10 cellular contexts compared by ENCODE assay signal in the genomic region with DNA sequence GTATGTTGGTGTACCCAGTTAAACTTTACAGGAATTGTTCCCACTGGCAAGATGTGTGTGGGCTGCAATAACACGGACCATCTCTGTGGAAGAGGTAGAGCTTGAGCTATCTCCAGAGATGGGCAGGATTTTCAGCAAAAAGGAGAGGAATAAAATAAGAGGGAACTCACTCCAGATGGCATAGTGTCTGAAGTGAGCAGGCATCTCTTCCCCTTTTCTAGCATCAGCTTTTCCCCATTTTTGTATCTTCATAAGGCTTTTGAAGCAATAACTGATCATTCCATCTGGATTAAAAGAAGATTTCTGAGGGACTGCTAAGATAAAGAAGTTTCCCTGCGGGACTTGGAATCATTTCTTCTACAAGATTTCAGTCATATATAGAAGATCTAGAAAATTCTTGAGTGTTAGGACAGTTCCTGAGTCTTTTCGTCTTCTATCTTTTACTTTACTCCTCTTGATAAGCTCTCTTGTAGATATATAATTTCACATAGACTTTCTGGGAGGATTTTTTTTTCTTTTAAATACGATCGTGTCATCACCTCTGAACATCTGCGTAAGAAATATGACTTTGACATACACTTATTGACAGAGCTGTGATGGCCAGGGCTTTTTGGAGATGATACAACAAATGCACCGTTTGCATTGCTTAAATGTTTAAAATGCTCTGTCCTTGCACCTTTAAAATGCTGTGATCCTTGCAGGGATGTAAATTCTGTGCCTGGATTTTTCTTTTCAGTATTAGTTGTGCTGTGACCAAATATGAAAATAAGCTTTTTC. TPM values are rescaled to one million over a fixed set of nuclear protein-coding genes. Genes with fewer than 3 reads are reported as not detected.
A peak's percentile ranks its signal among the peaks of the same experiment; 100 is the strongest.
DNase-seq lines count a peak whose midpoint lies in the region; ATAC-seq and TF ChIP-seq lines count a peak whose summit lies in the region.
"Had no signal": no experiment of that assay in that cellular context is flagged by ENCODE, and none has a peak within 500 bp of the region (broad histone marks: within the 10 kb centered on the region; RNA-seq: fewer than 3 reads in every experiment).

No MANE protein-coding gene starts in this region.

- peak overlapping the region in 8 of 10 experiments; percentile 78 to 95 (median 88); a peak in 10 of 20 replicates for H3K4me3 ChIP-seq in BLaER1 treated with 17β-estradiol and CSF1 and Interleukin-3, amounts not matched to agents 10 nM and 100 nM
- H3K4me3 ChIP-seq in LNCaP clone FGC (ENCODE audit: low read depth, low read length) (peak overlapping the region; percentile 73), choroid plexus epithelial cell (ENCODE audit: low read depth, low read length) (peak overlapping the region; percentile 86)

- peaks cover 12 to 40% (median 23%) of the 10 kb centered on the region in 11 experiments; a peak in 20 of 22 replicates for H4K20me1 ChIP-seq in BLaER1 treated with 17β-estradiol and CSF1 and Interleukin-3, amounts not matched to agents 10 nM and 100 nM

- DNase-seq in LNCaP clone FGC (ENCODE audit: low read depth) (no peak), choroid plexus epithelial cell (ENCODE audit: low read depth) (no peak), nephron progenitor cell (no peak), caudate nucleus (lab: John Stamatoyannopoulos, UW) (no peak), foreskin keratinocyte (no peak)
- DNase-seq in stimulated activated CD8-positive, alpha-beta memory T cell treated with anti-CD3 and anti-CD28 coated beads, Interleukin-4, amount 100 ng/mL, for 48 hours = no peak
- DNase-seq: adrenal gland, NCI-H1930 had no signal

- TF ChIP-seq CTCF in LNCaP clone FGC (IDR thresholded peaks at IDR 0.05; ENCODE audit: control insufficient read depth, extremely low read depth, insufficient read depth) (no peak), choroid plexus epithelial cell (conservative IDR thresholded peaks at IDR 0.05; ENCODE audit: low read depth, low read length) (no peak), nephron progenitor cell (IDR thresholded peaks at IDR 0.05) (no peak), foreskin keratinocyte (conservative IDR thresholded peaks at IDR 0.05) (no peak)

- peaks cover 15 to 46% (median 28%) of the 10 kb centered on the region in 11 experiments for H3K27me3 ChIP-seq in BLaER1 treated with 17β-estradiol and CSF1 and Interleukin-3, amounts not matched to agents 10 nM and 100 nM
- no peaks in the 10 kb centered on the region for H3K27me3 ChIP-seq in foreskin keratinocyte
- H3K27me3 ChIP-seq: adrenal gland had no signal

- peak overlapping the region in 1 of 11 experiments; percentile 81; a peak in 4 of 22 replicates for H3K9ac ChIP-seq in BLaER1 treated with 17β-estradiol and CSF1 and Interleukin-3, amounts not matched to agents 10 nM and 100 nM

- H3K27me3 Mint-ChIP-seq in nephron progenitor cell (ENCODE audit: low read depth, poor library complexity) = peaks cover 10% of the 10 kb centered on the region

- no peaks in the 10 kb centered on the region for H3K9me3 ChIP-seq in BLaER1 treated with 17β-estradiol and CSF1 and Interleukin-3, amounts not matched to agents 10 nM and 100 nM (replicated peaks in 1 of 11)
- H3K9me3 ChIP-seq: adrenal gland had no signal

- no peak overlapping the region for H3K27ac ChIP-seq in BLaER1 treated with 17β-estradiol and CSF1 and Interleukin-3, amounts not matched to agents 10 nM and 100 nM
- H3K27ac ChIP-seq in caudate nucleus (ENCODE audit: low read depth, low read length) (no peak overlapping the region), foreskin keratinocyte (no peak overlapping the region)

- H3K36me3 Mint-ChIP-seq in nephron progenitor cell (ENCODE audit: low read depth) = peaks cover 11% of the 10 kb centered on the region

- ATAC-seq in foreskin keratinocyte = no peak
- no peak for ATAC-seq in GM18870 (IDR thresholded peaks at IDR 0.05; ENCODE audit: unreplicated experiment)

- peaks cover 6% of the 10 kb centered on the region for H3K9me3 Mint-ChIP-seq in nephron progenitor cell

- H3K36me3 ChIP-seq in BLaER1 treated with 17β-estradiol and CSF1 and Interleukin-3, amounts not matched to agents 10 nM and 100 nM = peaks cover 2 to 11% (median 10%) of the 10 kb centered on the region in 11 experiments; a peak in 21 of 22 replicates

- peak overlapping the region; percentile 88 for H3K4me3 Mint-ChIP-seq in nephron progenitor cell

- H3K4me2 ChIP-seq in BLaER1 treated with 17β-estradiol and CSF1 and Interleukin-3, amounts not matched to agents 10 nM and 100 nM = peak overlapping the region; percentile 91 to 98 (median 95)

- H3K4me1 ChIP-seq in BLaER1 treated with 17β-estradiol and CSF1 and Interleukin-3, amounts not matched to agents 10 nM and 100 nM = peaks cover 25 to 42% (median 37%) of the 10 kb centered on the region in 10 experiments
- peaks cover 6% of the 10 kb centered on the region for H3K4me1 ChIP-seq in foreskin keratinocyte

- H3K27ac Mint-ChIP-seq in nephron progenitor cell = no peak overlapping the region

- H3K4me1 Mint-ChIP-seq in nephron progenitor cell = peaks cover 76% of the 10 kb centered on the region

RNA-seq across cellular contexts. Expression of gene CPD, which starts 2.1 kb away (rescaled TPM):
- 31.2 and 31.8 TPM in 2 replicates for total RNA-seq in foreskin keratinocyte
- 4.6 and 6.0 TPM in 2 replicates for polyA plus RNA-seq in foreskin keratinocyte

RNA-seq across cellular contexts. Expression of gene TMIGD1, which starts 47.0 kb away (rescaled TPM):
- total RNA-seq in foreskin keratinocyte = not detected in 2 replicates
- not detected in 2 replicates for polyA plus RNA-seq in foreskin keratinocyte
- total RNA-seq: adrenal gland had no signal
- polyA plus RNA-seq: adrenal gland had no signal
